In the genomic region with DNA sequence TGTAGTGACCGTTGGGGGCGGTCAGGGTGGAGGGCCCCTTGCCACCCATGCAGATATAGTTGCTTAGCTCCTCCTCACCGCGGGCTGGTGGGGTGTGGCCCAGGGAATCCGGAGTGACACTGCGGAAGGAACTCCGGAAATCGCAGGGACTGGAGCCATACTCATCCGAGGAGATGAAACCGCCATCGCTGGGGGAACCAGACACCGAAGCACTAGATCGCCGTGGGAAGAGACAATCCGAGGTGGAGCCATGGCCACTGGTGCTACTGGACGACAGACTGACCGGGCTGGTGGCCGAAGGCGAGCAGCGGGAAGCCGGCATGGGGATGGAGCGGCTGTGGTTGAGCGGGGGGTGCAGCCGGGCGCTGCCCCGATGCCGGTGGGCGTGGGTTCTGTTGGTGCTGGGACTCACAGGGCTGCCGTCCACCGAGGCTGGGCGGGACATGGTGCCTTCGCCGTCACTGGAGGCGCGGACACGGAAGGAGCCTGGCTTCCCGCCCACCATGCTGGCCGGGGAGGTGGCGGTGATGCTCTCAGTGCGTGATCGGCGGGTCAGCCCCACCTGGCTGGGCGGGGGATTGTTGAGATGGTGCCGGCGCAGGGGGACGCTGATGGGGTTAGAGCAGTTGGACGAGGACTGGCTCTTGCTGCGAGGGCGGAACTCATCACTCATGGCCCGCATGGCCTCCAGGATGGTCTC, we compare ENCODE assay signal across 9 cellular contexts. TPM values are rescaled to one million over a fixed set of nuclear protein-coding genes. Genes with fewer than 3 reads are reported as not detected.
DNase-seq lines count a peak whose midpoint lies in the region; ATAC-seq and TF ChIP-seq lines count a peak whose summit lies in the region.
"Had no signal": no experiment of that assay in that cellular context is flagged by ENCODE, and none has a peak within 500 bp of the region (broad histone marks: within the 10 kb centered on the region; RNA-seq: fewer than 3 reads in every experiment).

No MANE protein-coding gene starts in this region.

- H3K9me3 ChIP-seq in right lobe of liver (no peaks in the 10 kb centered on the region), tibial nerve (no peaks in the 10 kb centered on the region)
- H3K9me3 ChIP-seq: BE2C had no signal

- CTCF ChIA-PET in activated CD4-positive, alpha-beta T cell treated with anti-CD3 and anti-CD28 coated beads for 36 hours (lab: Charles Lee): interaction anchor here (0.7 to 6.4 kb wide), 2 partner anchors 8 to 767 kb away, joined by 4 to 52 read pairs; no protein-coding TSS in a partner anchor

- H3K36me3 ChIP-seq in right lobe of liver (no peaks in the 10 kb centered on the region), tibial nerve (peaks cover 0 to 23% (median 0%) of the 10 kb centered on the region in 3 donors)
- H3K36me3 ChIP-seq: BE2C had no signal

- no peak for TF ChIP-seq EP300 in tibial nerve (IDR thresholded peaks at IDR 0.05)

- no peaks in the 10 kb centered on the region for H3K9me3 Mint-ChIP-seq in activated CD4-positive, alpha-beta T cell treated with anti-CD3 and anti-CD28 coated beads for 36 hours (ENCODE audit: low read depth)
- H3K9me3 Mint-ChIP-seq in brain: peaks cover 0 to 11% (median 2%) of the 10 kb centered on the region in 5 experiments

- H3K27ac Mint-ChIP-seq in activated CD4-positive, alpha-beta T cell treated with anti-CD3 and anti-CD28 coated beads for 36 hours: no peak overlapping the region
- peak overlapping the region in 2 of 5 experiments; percentile 44 to 49 for H3K27ac Mint-ChIP-seq in brain

- peak; percentile 7 for DNase-seq in activated CD4-positive, alpha-beta T cell treated with anti-CD3 and anti-CD28 coated beads for 36 hours
- DNase-seq in activated CD4-positive, alpha-beta T cell treated with anti-CD3 and anti-CD28 coated beads for 48 hours: no peak
- DNase-seq in right lobe of liver: peak; percentile 64 to 80 (median 73)
- DNase-seq in tibial nerve (ENCODE audit: low spot score in 2 of 2): no peak
- no peak for DNase-seq in NCI-H1417 treated with DMSO at 0.1 percent for 48 hours (lab: John Stamatoyannopoulos, UW)
- DNase-seq: BE2C had no signal

- POLR2A ChIA-PET in activated CD4-positive, alpha-beta T cell treated with anti-CD3 and anti-CD28 coated beads for 36 hours (lab: Charles Lee): no interaction called here

- no peaks in the 10 kb centered on the region for H3K27me3 Mint-ChIP-seq in activated CD4-positive, alpha-beta T cell treated with anti-CD3 and anti-CD28 coated beads for 36 hours
- peaks cover 12% of the 10 kb centered on the region for H3K27me3 Mint-ChIP-seq in brain

- H3K4me3 ChIP-seq in right lobe of liver (peak overlapping the region; percentile 63 to 74 (median 73)), tibial nerve (peak overlapping the region in 1 of 4 donors; percentile 67)

- H3K4me3 Mint-ChIP-seq in activated CD4-positive, alpha-beta T cell treated with anti-CD3 and anti-CD28 coated beads for 36 hours: no peak overlapping the region
- H3K4me3 Mint-ChIP-seq in brain: peak overlapping the region; percentile 35 to 90 (median 86)

- TF ChIP-seq POLR2A in right lobe of liver (IDR thresholded peaks at IDR 0.05) (no peak), tibial nerve (IDR thresholded peaks at IDR 0.05) (no peak)

- TF ChIP-seq CTCF in brain (conservative IDR thresholded peaks at IDR 0.05): no peak
- no peak for TF ChIP-seq CTCF in right lobe of liver (IDR thresholded peaks at IDR 0.05)
- TF ChIP-seq CTCF in tibial nerve (IDR thresholded peaks at IDR 0.05): no peak

- ATAC-seq in activated CD4-positive, alpha-beta T cell treated with anti-CD3 and anti-CD28 coated beads for 36 hours: no peak
- ATAC-seq in right lobe of liver (peak in 3 of 4 donors; percentile 0 to 2 (median 0)), GM18498 (IDR thresholded peaks at IDR 0.05; ENCODE audit: unreplicated experiment) (no peak), HG03097 (IDR thresholded peaks at IDR 0.05; ENCODE audit: low FRiP score, unreplicated experiment) (no peak)

- H3K27me3 ChIP-seq in right lobe of liver: no peaks in the 10 kb centered on the region
- H3K27me3 ChIP-seq in tibial nerve: no peaks in the 10 kb centered on the region
- H3K27me3 ChIP-seq: BE2C had no signal

- H3K4me1 Mint-ChIP-seq in activated CD4-positive, alpha-beta T cell treated with anti-CD3 and anti-CD28 coated beads for 36 hours: peaks cover 33% of the 10 kb centered on the region
- H3K4me1 Mint-ChIP-seq in brain: peaks cover 68% of the 10 kb centered on the region

- whole genome bisulfite sequencing in right lobe of liver (ENCODE audit: insufficient coverage, low coverage, low lambda C conversion rate, missing lambda C conversion rate): 20% methylated on average over 1 of the region's 50 CpGs
- 96 to 99% methylated on average over 48 to 49 of the region's 50 CpGs for WGBS in tibial nerve, 2 donors

- intact Hi-C loops in activated CD4-positive, alpha-beta T cell treated with anti-CD3 and anti-CD28 coated beads for 36 hours (cut with DNase I, micrococcal nuclease): loop anchor here (10.0 kb wide), 3 partner anchors 373 to 1873 kb away; a partner anchor contains a TSS
- intact Hi-C loops in right lobe of liver (cut with DNase I): loop anchor here (10.0 kb wide), 3 partner anchors 53 to 133 kb away; no protein-coding TSS in a partner anchor

- H3K4me1 ChIP-seq in right lobe of liver (peaks cover 0 to 24% (median 9%) of the 10 kb centered on the region in 4 donors), tibial nerve (peaks cover 0 to 86% (median 33%) of the 10 kb centered on the region in 4 donors)
- H3K4me1 ChIP-seq: BE2C had no signal

- H3K27ac ChIP-seq in right lobe of liver (peak overlapping the region; percentile 91 to 99 (median 98)), tibial nerve (peak overlapping the region in 3 of 4 donors; percentile 29 to 99 (median 81))

- H3K36me3 Mint-ChIP-seq in activated CD4-positive, alpha-beta T cell treated with anti-CD3 and anti-CD28 coated beads for 36 hours (ENCODE audit: low read depth): peaks cover 4% of the 10 kb centered on the region
- peaks cover 24% of the 10 kb centered on the region for H3K36me3 Mint-ChIP-seq in brain

RNA-seq across cellular contexts. Expression of a gene that starts 2.2 kb away (rescaled TPM):
- 1 to 10 TPM; 2.6 to 3.3 TPM for total RNA-seq in activated CD4-positive, alpha-beta T cell treated with anti-CD3 and anti-CD28 coated beads for 36 hours
- polyA plus RNA-seq in brain (ENCODE audit: insufficient read depth, low read depth, low replicate concordance): 2.0 TPM
- total RNA-seq in right lobe of liver: 10 to 100 TPM in 5 of 6 experiments, 1 to 10 TPM in 1; 9.0 to 24.4 (median 15.8) TPM
- 10 to 100 TPM in 3 of 4 donors, 1 to 10 TPM in 1; 9.4 to 11.7 (median 11.2) TPM for total RNA-seq in tibial nerve

RNA-seq across cellular contexts. Expression of a gene that starts 38.4 kb away (rescaled TPM):
- total RNA-seq in activated CD4-positive, alpha-beta T cell treated with anti-CD3 and anti-CD28 coated beads for 36 hours: 10 to 100 TPM; 38.1 to 49.0 TPM
- 18.1 TPM for polyA plus RNA-seq in brain (ENCODE audit: insufficient read depth, low read depth, low replicate concordance)
- 10 to 100 TPM; 14.7 to 25.3 (median 21.0) TPM for total RNA-seq in right lobe of liver
- total RNA-seq in tibial nerve: 10 to 100 TPM; 14.9 to 29.4 (median 25.0) TPM

Comparison
In these comparisons a context has a peak if more than half of its experiments do, and no peak if none do; other contexts are left out.
1. DNase-seq: peak in activated CD4-positive, alpha-beta T cell treated with anti-CD3 and anti-CD28 coated beads for 36 hours (single experiment) and right lobe of liver (3 of 3); none in activated CD4-positive, alpha-beta T cell treated with anti-CD3 and anti-CD28 coated beads for 48 hours (single experiment), tibial nerve (0 of 2) and NCI-H1417 treated with DMSO at 0.1 percent for 48 hours (single experiment).
2. ATAC-seq: peak in right lobe of liver (3 of 4); none in activated CD4-positive, alpha-beta T cell treated with anti-CD3 and anti-CD28 coated beads for 36 hours (single experiment), GM18498 (single experiment) and HG03097 (single experiment).